Comparison of ENCODE assay signal across 8 cellular contexts in genomic region chr1:27011976-27012563, GRCh38. TPM values are rescaled to one million over a fixed set of nuclear protein-coding genes. Genes with fewer than 3 reads are reported as not detected.
DNase-seq lines count a peak whose midpoint lies in the region; ATAC-seq and TF ChIP-seq lines count a peak whose summit lies in the region.

No MANE protein-coding gene starts in this region.

- H3K9ac ChIP-seq in GM23248: no peak overlapping the region

- intact Hi-C loops in left ventricle myocardium inferior (cut with micrococcal nuclease) (no loop called here), gastrocnemius medialis (cut with DNase I; ENCODE audit: low total_unique reads) (no loop called here), sciatic nerve (cut with DNase I) (no loop called here)

- H3K4me2 ChIP-seq in GM23248 (ENCODE audit: unreplicated experiment): no peak overlapping the region

- H3F3A ChIP-seq in GM23248 (ENCODE audit: insufficient read depth): peaks cover 25% of the 10 kb centered on the region

- peak overlapping the region; percentile 46 for H3K4me3 ChIP-seq in WI38 (ENCODE audit: low read depth, low read length)
- H3K4me3 ChIP-seq in left ventricle myocardium inferior: peak overlapping the region; percentile 75
- H3K4me3 ChIP-seq in gastrocnemius medialis: peak overlapping the region; percentile 45 to 63 (median 55)
- H3K4me3 ChIP-seq in GM23248: no peak overlapping the region

- no peaks in the 10 kb centered on the region for H3K9me3 ChIP-seq in left ventricle myocardium inferior (replicated peaks)
- no peaks in the 10 kb centered on the region for H3K9me3 ChIP-seq in gastrocnemius medialis
- no peaks in the 10 kb centered on the region for H3K9me3 ChIP-seq in GM23248 (ENCODE audit: low read depth)

- H3K79me2 ChIP-seq in GM23248 (ENCODE audit: insufficient read depth): no peaks in the 10 kb centered on the region

- in situ Hi-C loops in gastrocnemius medialis (cut with MboI; ENCODE audit: low sequenced_read_pairs in 4 of 4): no loop called here
- in situ Hi-C loops in GM23248 (cut with MboI): no loop called here

- H2AFZ ChIP-seq in GM23248: no peak overlapping the region

- H3K36me3 ChIP-seq in left ventricle myocardium inferior (no peaks in the 10 kb centered on the region), gastrocnemius medialis (no peaks in the 10 kb centered on the region), GM23248 (ENCODE audit: low read depth) (no peaks in the 10 kb centered on the region)

- H3K4me1 ChIP-seq in left ventricle myocardium inferior (peaks cover 58% of the 10 kb centered on the region), gastrocnemius medialis (peaks cover 5 to 8% of the 10 kb centered on the region in 2 donors), GM23248 (ENCODE audit: insufficient read depth) (peaks cover 23% of the 10 kb centered on the region)

- no peak for TF ChIP-seq POLR2A in gastrocnemius medialis (IDR thresholded peaks at IDR 0.05)

- TF ChIP-seq CTCF in WI38 (IDR thresholded peaks at IDR 0.05; ENCODE audit: low read depth, low read length): no peak
- TF ChIP-seq CTCF in left ventricle myocardium inferior (IDR thresholded peaks at IDR 0.05; ENCODE audit: borderline replicate concordance): no peak
- TF ChIP-seq CTCF in gastrocnemius medialis (IDR thresholded peaks at IDR 0.05 in 4 of 5, conservative IDR thresholded peaks at IDR 0.05 in 1 of 5): no peak

- WGBS in GM23248 (ENCODE audit: low coverage in 1 of 2, low lambda C conversion rate in 2 of 2, missing lambda C conversion rate in 2 of 2), 2 experiments: 69 to 73% methylated on average over 23 of the region's 24 CpGs

- no peaks in the 10 kb centered on the region for H4K20me1 ChIP-seq in GM23248 (ENCODE audit: insufficient read depth)

- DNase-seq in H4 (ENCODE audit: low spot score) (peak; percentile 9), left ventricle myocardium inferior (no peak), gastrocnemius medialis (no peak), GM23248 (no peak), sciatic nerve (ENCODE audit: low spot score) (no peak), activated gamma-delta T cell treated with Interleukin-2 at 50 U/mL for 16 hours (no peak)

- no peaks in the 10 kb centered on the region for H3K9me2 ChIP-seq in GM23248 (ENCODE audit: insufficient read depth)

- H3K27me3 ChIP-seq in left ventricle myocardium inferior (ENCODE audit: low read depth) (no peaks in the 10 kb centered on the region), gastrocnemius medialis (no peaks in the 10 kb centered on the region), GM23248 (replicated peaks; ENCODE audit: insufficient read depth) (no peaks in the 10 kb centered on the region)

- ATAC-seq in gastrocnemius medialis: no peak
- ATAC-seq in HG03095 (IDR thresholded peaks at IDR 0.05; ENCODE audit: unreplicated experiment): no peak
- no peak for ATAC-seq in sciatic nerve

- H3K27ac ChIP-seq in left ventricle myocardium inferior (replicated peaks) (peak overlapping the region; percentile 82), gastrocnemius medialis (peak overlapping the region; percentile 24 to 72 (median 70)), GM23248 (no peak overlapping the region)

RNA-seq across cellular contexts. Expression of gene TENT5B, which starts 0.6 kb away (rescaled TPM):
- total RNA-seq in H4 (2014; rRNA removed; shearing (Covaris generic)): 1.0 and 2.0 TPM in 2 replicates
- total RNA-seq in left ventricle myocardium inferior (30.2 TPM), gastrocnemius medialis (1 to 10 TPM in 3 of 4 donors, under 1 TPM in 1; 0.53 to 3.3 (median 1.5) TPM), sciatic nerve (2.3 TPM)
- total RNA-seq in GM23248 (2014; rRNA removed; shearing (Covaris generic)): 0.76 and 0.89 TPM in 2 replicates
- polyA plus RNA-seq in GM23248 (2016; fragmentation: Nextera tagmentation; extraction: Ambion mirVana): 1.2 TPM in 2 replicates

RNA-seq across cellular contexts. Expression of gene TRNP1, which starts 18.6 kb away (rescaled TPM):
- total RNA-seq in H4 (2014; rRNA removed; shearing (Covaris generic)): 3.1 and 3.3 TPM in 2 replicates
- 35.7 TPM for total RNA-seq in left ventricle myocardium inferior
- total RNA-seq in gastrocnemius medialis: 1 to 10 TPM; 1.2 to 5.1 (median 2.0) TPM
- 311 and 327 TPM in 2 replicates for total RNA-seq in GM23248 (2014; rRNA removed; shearing (Covaris generic))
- 17.7 and 19.1 TPM in 2 replicates for polyA plus RNA-seq in GM23248 (2016; fragmentation: Nextera tagmentation; extraction: Ambion mirVana)
- total RNA-seq in sciatic nerve: 22.7 TPM

RNA-seq across cellular contexts. Expression of gene KDF1, which starts 51.8 kb away (rescaled TPM):
- not detected in 2 replicates for total RNA-seq in H4 (2014; rRNA removed; shearing (Covaris generic))
- total RNA-seq in left ventricle myocardium inferior: 0.27 TPM
- under 1 TPM in 1 of 4 donors, not detected in 3; 0.15 TPM for total RNA-seq in gastrocnemius medialis
- not detected in 2 replicates for total RNA-seq in GM23248 (2014; rRNA removed; shearing (Covaris generic))
- polyA plus RNA-seq in GM23248 (2016; fragmentation: Nextera tagmentation; extraction: Ambion mirVana): not detected in 2 replicates
- not detected for total RNA-seq in sciatic nerve
